26 cellular contexts compared by ENCODE assay signal in the genomic region with DNA sequence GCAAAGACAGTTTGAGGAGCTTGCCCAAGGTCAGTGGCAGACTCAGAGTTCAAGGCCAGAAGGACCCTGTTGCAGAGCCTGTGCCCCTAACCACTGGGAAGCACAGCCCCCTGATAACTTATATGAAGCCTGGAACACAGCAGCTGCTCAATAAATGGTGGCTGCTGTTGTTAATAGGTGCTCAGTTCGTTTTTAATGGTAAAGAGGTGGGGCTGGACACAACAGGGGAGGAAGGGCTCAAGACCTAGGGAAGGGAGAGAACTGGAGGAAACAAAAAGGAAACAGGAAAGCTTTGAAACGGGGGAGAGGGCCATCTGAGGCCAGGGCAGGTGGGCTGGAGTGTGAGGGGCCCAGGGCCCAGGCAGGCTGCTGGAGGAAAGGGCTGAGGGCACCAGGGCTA.
"Had no signal": no experiment of that assay in that cellular context is flagged by ENCODE, and none has a peak within 500 bp of the region (broad histone marks: within the 10 kb centered on the region; RNA-seq: fewer than 3 reads in every experiment).

No MANE protein-coding gene starts in this region.

- H3K4me1 ChIP-seq: ascending aorta, breast epithelium had no signal

- ATAC-seq: activated naive CD4-positive, alpha-beta T cell treated with anti-CD3 and anti-CD28 coated beads, Interleukin-2, amount 50 U/mL, for 72 hours; activated T-cell treated with anti-CD3 and anti-CD28 coated beads, Interleukin-2, amount 50 U/mL, for 72 hours; effector memory CD8-positive, alpha-beta T cell; WTC11 had no signal

- H3K27me3 ChIP-seq: ascending aorta, breast epithelium had no signal

- H3K9me3 Mint-ChIP-seq: activated CD4-positive, alpha-beta memory T cell treated with anti-CD3 and anti-CD28 coated beads, Interleukin-2, amount 10 ng/mL, durations not matched to agents 7 days and 5 days; activated CD4-positive, alpha-beta T cell treated with anti-CD3 and anti-CD28 coated beads, Interleukin-2, amount 10 ng/mL, durations not matched to agents 7 days and 5 days; activated naive CD4-positive, alpha-beta T cell treated with anti-CD3 and anti-CD28 coated beads, Interleukin-2, amount 10 ng/mL, durations not matched to agents 7 days and 5 days; activated naive CD4-positive, alpha-beta T cell treated with anti-CD3 and anti-CD28 coated beads, Interleukin-2, amount 50 U/mL, for 72 hours; activated naive CD8-positive, alpha-beta T cell treated with anti-CD3 and anti-CD28 coated beads, Interleukin-2, amount 10 ng/mL, durations not matched to agents 7 days and 5 days; activated T-cell treated with anti-CD3 and anti-CD28 coated beads, Interleukin-2, amount 50 U/mL, for 24 hours; activated T-cell treated with anti-CD3 and anti-CD28 coated beads, Interleukin-2, amount 50 U/mL, for 72 hours; central memory CD8-positive, alpha-beta T cell; effector memory CD8-positive, alpha-beta T cell; WTC11 had no signal

- H3K4me1 Mint-ChIP-seq: activated CD4-positive, alpha-beta memory T cell treated with anti-CD3 and anti-CD28 coated beads, Interleukin-2, amount 10 ng/mL, durations not matched to agents 7 days and 5 days; activated CD4-positive, alpha-beta T cell treated with anti-CD3 and anti-CD28 coated beads, Interleukin-2, amount 10 ng/mL, durations not matched to agents 7 days and 5 days; activated naive CD4-positive, alpha-beta T cell treated with anti-CD3 and anti-CD28 coated beads, Interleukin-2, amount 10 ng/mL, durations not matched to agents 7 days and 5 days; activated naive CD8-positive, alpha-beta T cell treated with anti-CD3 and anti-CD28 coated beads, Interleukin-2, amount 10 ng/mL, durations not matched to agents 7 days and 5 days; central memory CD8-positive, alpha-beta T cell had no signal

- H3K36me3 Mint-ChIP-seq: activated naive CD4-positive, alpha-beta T cell treated with anti-CD3 and anti-CD28 coated beads, Interleukin-2, amount 10 ng/mL, durations not matched to agents 7 days and 5 days; activated naive CD4-positive, alpha-beta T cell treated with anti-CD3 and anti-CD28 coated beads, Interleukin-2, amount 50 U/mL, for 72 hours; activated naive CD8-positive, alpha-beta T cell treated with anti-CD3 and anti-CD28 coated beads, Interleukin-2, amount 10 ng/mL, durations not matched to agents 7 days and 5 days; WTC11 had no signal

- H3K27ac ChIP-seq: ascending aorta, breast epithelium, coronary artery, epithelial cell of prostate, esophagus squamous epithelium had no signal

- H3K36me3 ChIP-seq: ascending aorta, breast epithelium, esophagus squamous epithelium had no signal

- H3K4me3 Mint-ChIP-seq: activated CD4-positive, alpha-beta memory T cell treated with anti-CD3 and anti-CD28 coated beads, Interleukin-2, amount 10 ng/mL, durations not matched to agents 7 days and 5 days; activated CD4-positive, alpha-beta T cell treated with anti-CD3 and anti-CD28 coated beads, Interleukin-2, amount 10 ng/mL, durations not matched to agents 7 days and 5 days; activated naive CD4-positive, alpha-beta T cell treated with anti-CD3 and anti-CD28 coated beads, Interleukin-2, amount 10 ng/mL, durations not matched to agents 7 days and 5 days; activated naive CD8-positive, alpha-beta T cell treated with anti-CD3 and anti-CD28 coated beads, Interleukin-2, amount 10 ng/mL, durations not matched to agents 7 days and 5 days; activated T-cell treated with anti-CD3 and anti-CD28 coated beads, Interleukin-2, amount 50 U/mL, for 24 hours; activated T-cell treated with anti-CD3 and anti-CD28 coated beads, Interleukin-2, amount 50 U/mL, for 72 hours; brain; central memory CD8-positive, alpha-beta T cell; effector memory CD8-positive, alpha-beta T cell; WTC11 had no signal

- H3K9me3 ChIP-seq: ascending aorta, breast epithelium, esophagus squamous epithelium had no signal

- H3K27ac Mint-ChIP-seq: activated CD4-positive, alpha-beta memory T cell treated with anti-CD3 and anti-CD28 coated beads, Interleukin-2, amount 10 ng/mL, durations not matched to agents 7 days and 5 days; activated CD4-positive, alpha-beta T cell treated with anti-CD3 and anti-CD28 coated beads, Interleukin-2, amount 10 ng/mL, durations not matched to agents 7 days and 5 days; activated naive CD4-positive, alpha-beta T cell treated with anti-CD3 and anti-CD28 coated beads, Interleukin-2, amount 10 ng/mL, durations not matched to agents 7 days and 5 days; activated naive CD4-positive, alpha-beta T cell treated with anti-CD3 and anti-CD28 coated beads, Interleukin-2, amount 50 U/mL, for 72 hours; activated naive CD8-positive, alpha-beta T cell treated with anti-CD3 and anti-CD28 coated beads, Interleukin-2, amount 10 ng/mL, durations not matched to agents 7 days and 5 days; activated T-cell treated with anti-CD3 and anti-CD28 coated beads, Interleukin-2, amount 50 U/mL, for 24 hours; activated T-cell treated with anti-CD3 and anti-CD28 coated beads, Interleukin-2, amount 50 U/mL, for 72 hours; effector memory CD8-positive, alpha-beta T cell; WTC11 had no signal

- H3K4me3 ChIP-seq: ascending aorta, breast epithelium, coronary artery, esophagus squamous epithelium had no signal

- DNase-seq: activated CD4-positive, alpha-beta memory T cell treated with anti-CD3 and anti-CD28 coated beads, Interleukin-2, amount 10 ng/mL, durations not matched to agents 7 days and 5 days; activated CD4-positive, alpha-beta T cell treated with anti-CD3 and anti-CD28 coated beads for 1 hour; activated CD4-positive, alpha-beta T cell treated with anti-CD3 and anti-CD28 coated beads for 4 hours; activated CD4-positive, alpha-beta T cell treated with anti-CD3 and anti-CD28 coated beads, Interleukin-2, amount 10 ng/mL, durations not matched to agents 7 days and 5 days; activated CD4-positive, alpha-beta T cell treated with anti-CD3 and anti-CD28 coated beads, Interleukin-2, amount 50 U/mL, for 4 hours; activated CD8-positive, alpha-beta memory T cell treated with anti-CD3 and anti-CD28 coated beads, Interleukin-2, amount 50 U/mL, for 48 hours; activated gamma-delta T cell; activated naive CD4-positive, alpha-beta T cell; activated naive CD4-positive, alpha-beta T cell treated with anti-CD3 and anti-CD28 coated beads, Interleukin-2, amount 10 ng/mL, durations not matched to agents 7 days and 5 days; activated naive CD8-positive, alpha-beta T cell treated with anti-CD3 and anti-CD28 coated beads, Interleukin-2, amount 10 ng/mL, durations not matched to agents 7 days and 5 days; activated T-cell treated with anti-CD3 and anti-CD28 coated beads for 4 hours; activated T-cell treated with anti-CD3 and anti-CD28 coated beads, Interleukin-2, amount 50 U/mL, for 24 hours; activated T-cell treated with anti-CD3 and anti-CD28 coated beads, Interleukin-2, amount 50 U/mL, for 72 hours; dermis blood vessel endothelial cell; effector CD4-positive, alpha-beta T cell; effector memory CD8-positive, alpha-beta T cell; esophagus squamous epithelium; T-helper 2 cell had no signal
